11 cellular contexts compared by ENCODE assay signal in the genomic region with DNA sequence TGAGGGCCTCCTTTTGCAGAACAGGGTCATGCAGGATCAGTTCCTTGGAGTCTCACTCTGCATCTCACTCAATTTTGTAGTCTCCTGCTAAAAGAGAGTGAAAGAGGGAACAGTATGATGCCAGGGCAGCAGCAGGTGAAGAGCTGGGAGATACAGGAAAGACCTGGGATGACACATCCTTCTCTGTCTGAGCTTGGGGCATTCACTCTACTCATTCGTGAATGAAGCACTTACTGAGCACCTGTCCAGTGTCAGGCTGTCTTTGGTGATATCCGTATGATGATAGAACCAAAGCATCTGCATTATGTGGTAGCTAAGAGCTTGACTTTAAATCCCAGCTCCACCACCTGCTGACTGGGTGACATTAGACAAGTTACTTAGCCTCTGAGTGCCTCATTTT. TPM values are rescaled to one million over a fixed set of nuclear protein-coding genes. Genes with fewer than 3 reads are reported as not detected.
DNase-seq lines count a peak whose midpoint lies in the region; ATAC-seq and TF ChIP-seq lines count a peak whose summit lies in the region.
"Had no signal": no experiment of that assay in that cellular context is flagged by ENCODE, and none has a peak within 500 bp of the region (broad histone marks: within the 10 kb centered on the region; RNA-seq: fewer than 3 reads in every experiment).

No MANE protein-coding gene starts in this region.

- ATAC-seq in naive B cell (ENCODE audit: low read depth in 2 of 2), result no peak
- ATAC-seq: Right ventricle myocardium inferior had no signal

- peaks cover 99% of the 10 kb centered on the region for H3K79me2 ChIP-seq in DOHH2 (ENCODE audit: control insufficient read depth, low read length)
- H3K79me2 ChIP-seq in osteoblast (ENCODE audit: insufficient read depth, low read length), result peaks cover 68% of the 10 kb centered on the region

- H3K27ac Mint-ChIP-seq in activated T-helper 2 cell treated with anti-CD3 and anti-CD28 coated beads, Interferon-gamma antibody, Interleukin-2, Interleukin-4, amounts not matched to agents 10 μg/mL and 5 μg/mL and 100 μg/mL, durations not matched to agents 14 hours and 24 hours and 36 hours, result peak overlapping the region; percentile 55
- peak overlapping the region in 5 of 6 donors; percentile 51 to 77 (median 60) for H3K27ac Mint-ChIP-seq in naive B cell

- H3F3A ChIP-seq in DOHH2 (ENCODE audit: control insufficient read depth, insufficient read depth), result peaks cover 11% of the 10 kb centered on the region; the same call in 1 of the 2 replicates

- H3K4me2 ChIP-seq in BLaER1, result peak overlapping the region; percentile 48; the same call in 1 of the 2 replicates
- peak overlapping the region; percentile 58 for H3K4me2 ChIP-seq in DOHH2 (ENCODE audit: low read length)
- no peak overlapping the region for H3K4me2 ChIP-seq in osteoblast (ENCODE audit: insufficient read depth, low read length)

- H3K4me1 ChIP-seq in BLaER1, result peaks cover 60% of the 10 kb centered on the region
- H3K4me1 ChIP-seq in DOHH2 (ENCODE audit: control insufficient read depth, low read length), result peaks cover 75% of the 10 kb centered on the region
- H3K4me1 ChIP-seq in osteoblast (ENCODE audit: insufficient read depth, low read length), result peaks cover 6% of the 10 kb centered on the region
- peaks cover 61 to 72% (median 68%) of the 10 kb centered on the region in 4 donors for H3K4me1 ChIP-seq in stomach

- 59 to 74% (median 70%) methylated on average over 2 of the region's 2 CpGs for WGBS in stomach, 5 donors

- intact Hi-C loops in activated T-helper 2 cell treated with anti-CD3 and anti-CD28 coated beads, Interferon-gamma antibody, Interleukin-2, Interleukin-4, amounts not matched to agents 10 μg/mL and 5 μg/mL and 100 μg/mL, durations not matched to agents 14 hours and 24 hours and 36 hours (cut with micrococcal nuclease), result no loop called here
- intact Hi-C loops in stomach (cut with DNase I; ENCODE audit: low total_unique reads), result no loop called here

- H3K27ac ChIP-seq in BLaER1 (no peak overlapping the region), DOHH2 (ENCODE audit: low read depth, low read length) (peak overlapping the region; percentile 8; the same call in 1 of the 2 replicates), osteoblast (ENCODE audit: low read depth, low read length) (no peak overlapping the region), stomach (peak overlapping the region in 2 of 5 donors; percentile 76 to 84)

- TF ChIP-seq EP300 in stomach (IDR thresholded peaks at IDR 0.05), result no peak

- H3K36me3 Mint-ChIP-seq in activated T-helper 2 cell treated with anti-CD3 and anti-CD28 coated beads, Interferon-gamma antibody, Interleukin-2, Interleukin-4, amounts not matched to agents 10 μg/mL and 5 μg/mL and 100 μg/mL, durations not matched to agents 14 hours and 24 hours and 36 hours (ENCODE audit: low read depth), result peaks cover 63% of the 10 kb centered on the region
- no peaks in the 10 kb centered on the region for H3K36me3 Mint-ChIP-seq in naive B cell

- H4K20me1 ChIP-seq in BLaER1, result peaks cover 100% of the 10 kb centered on the region
- H4K20me1 ChIP-seq in DOHH2 (ENCODE audit: control insufficient read depth, insufficient read depth, low read depth, low read length), result peaks cover 44% of the 10 kb centered on the region
- peaks cover 45% of the 10 kb centered on the region for H4K20me1 ChIP-seq in osteoblast (ENCODE audit: insufficient read depth, low read length)

- no peaks in the 10 kb centered on the region for H3K27me3 Mint-ChIP-seq in activated T-helper 2 cell treated with anti-CD3 and anti-CD28 coated beads, Interferon-gamma antibody, Interleukin-2, Interleukin-4, amounts not matched to agents 10 μg/mL and 5 μg/mL and 100 μg/mL, durations not matched to agents 14 hours and 24 hours and 36 hours (ENCODE audit: low read depth)
- H3K27me3 Mint-ChIP-seq in naive B cell, result no peaks in the 10 kb centered on the region

- H3K4me1 Mint-ChIP-seq in activated T-helper 2 cell treated with anti-CD3 and anti-CD28 coated beads, Interferon-gamma antibody, Interleukin-2, Interleukin-4, amounts not matched to agents 10 μg/mL and 5 μg/mL and 100 μg/mL, durations not matched to agents 14 hours and 24 hours and 36 hours (ENCODE audit: low read depth), result peaks cover 46% of the 10 kb centered on the region
- H3K4me1 Mint-ChIP-seq in naive B cell, result peaks cover 37 to 83% (median 52%) of the 10 kb centered on the region in 3 donors

- no peaks in the 10 kb centered on the region for H3K9me3 Mint-ChIP-seq in activated T-helper 2 cell treated with anti-CD3 and anti-CD28 coated beads, Interferon-gamma antibody, Interleukin-2, Interleukin-4, amounts not matched to agents 10 μg/mL and 5 μg/mL and 100 μg/mL, durations not matched to agents 14 hours and 24 hours and 36 hours
- H3K9me3 Mint-ChIP-seq in naive B cell, result no peaks in the 10 kb centered on the region

- DNase-seq in activated T-helper 2 cell treated with anti-CD3 and anti-CD28 coated beads, Interferon-gamma antibody, Interleukin-2, Interleukin-4, amounts not matched to agents 10 μg/mL and 5 μg/mL and 100 μg/mL, durations not matched to agents 14 hours and 24 hours and 36 hours (ENCODE audit: low spot score), result no peak
- DNase-seq in naive B cell, result no peak
- DNase-seq in osteoblast (ENCODE audit: insufficient read length, low spot score, missing footprints), result no peak
- no peak for DNase-seq in amygdala (lab: John Stamatoyannopoulos, UW)
- no peak for DNase-seq in Ammon's horn (ENCODE audit: low spot score)
- DNase-seq in stomach, result no peak
- DNase-seq: mesendoderm, NCI-H446 treated with DMSO at 0.1 percent for 48 hours had no signal

- TF ChIP-seq POLR2A in stomach (IDR thresholded peaks at IDR 0.05), result no peak

- H3K4me3 ChIP-seq in BLaER1, result no peak overlapping the region
- H3K4me3 ChIP-seq in DOHH2 (ENCODE audit: low read length), result no peak overlapping the region
- H3K4me3 ChIP-seq in osteoblast (ENCODE audit: insufficient read depth, low read length), result no peak overlapping the region
- H3K4me3 ChIP-seq in stomach, result no peak overlapping the region

- H2AFZ ChIP-seq in osteoblast (ENCODE audit: low read length), result no peak overlapping the region

- TF ChIP-seq CTCF in DOHH2 (IDR thresholded peaks at IDR 0.05; ENCODE audit: low read depth, low read length, poor library complexity, severe bottlenecking) (no peak), osteoblast (IDR thresholded peaks at IDR 0.05; ENCODE audit: extremely low read depth, low read depth, low read length) (no peak), stomach (IDR thresholded peaks at IDR 0.05) (no peak)

- H3K36me3 ChIP-seq in BLaER1 (peaks cover 81% of the 10 kb centered on the region), DOHH2 (ENCODE audit: control insufficient read depth, low read length) (peaks cover 79% of the 10 kb centered on the region), osteoblast (ENCODE audit: insufficient read depth, low read length) (no peaks in the 10 kb centered on the region), stomach (peaks cover 0 to 5% (median 2%) of the 10 kb centered on the region in 4 donors)

- H3K4me3 Mint-ChIP-seq in activated T-helper 2 cell treated with anti-CD3 and anti-CD28 coated beads, Interferon-gamma antibody, Interleukin-2, Interleukin-4, amounts not matched to agents 10 μg/mL and 5 μg/mL and 100 μg/mL, durations not matched to agents 14 hours and 24 hours and 36 hours (ENCODE audit: low read depth), result no peak overlapping the region
- peak overlapping the region in 1 of 8 donors; percentile 13 for H3K4me3 Mint-ChIP-seq in naive B cell

- no peaks in the 10 kb centered on the region for H3K9me3 ChIP-seq in BLaER1
- no peaks in the 10 kb centered on the region for H3K9me3 ChIP-seq in DOHH2 (ENCODE audit: control insufficient read depth, insufficient read depth, low read length)
- no peaks in the 10 kb centered on the region for H3K9me3 ChIP-seq in osteoblast (ENCODE audit: low read depth, low read length)
- H3K9me3 ChIP-seq in stomach, result no peaks in the 10 kb centered on the region

- H3K27me3 ChIP-seq in BLaER1 (no peaks in the 10 kb centered on the region), DOHH2 (ENCODE audit: control insufficient read depth, low read length) (no peaks in the 10 kb centered on the region), osteoblast (ENCODE audit: insufficient read depth, low read length) (no peaks in the 10 kb centered on the region), stomach (no peaks in the 10 kb centered on the region)

- H3K9me2 ChIP-seq in DOHH2 (replicated peaks; ENCODE audit: control insufficient read depth, low read length), result no peaks in the 10 kb centered on the region

- H3K9ac ChIP-seq in BLaER1, result no peak overlapping the region

RNA-seq across cellular contexts. Expression of a gene that starts 14.4 kb away (rescaled TPM):
- total RNA-seq in activated T-helper 2 cell treated with anti-CD3 and anti-CD28 coated beads, Interferon-gamma antibody, Interleukin-2, Interleukin-4, amounts not matched to agents 10 μg/mL and 5 μg/mL and 100 μg/mL, durations not matched to agents 14 hours and 24 hours and 36 hours, result 191 and 202 TPM in 2 replicates
- 10 to 100 TPM; 30.1 to 52.8 (median 40.7) TPM for polyA plus RNA-seq in naive B cell (ENCODE audit: low read depth in 6 of 6)
- 71.6 and 80.3 TPM in 2 replicates for total RNA-seq in osteoblast
- total RNA-seq in stomach, result 100 to 1,000 TPM in 1 of 5 donors, 10 to 100 TPM in 4; 41.3 to 159 (median 91.7) TPM
- 10 to 100 TPM; 12.2 to 48.7 (median 29.8) TPM for polyA plus RNA-seq in stomach

RNA-seq across cellular contexts. Expression of a gene that starts 46.8 kb away (rescaled TPM):
- 17.4 and 19.6 TPM in 2 replicates for total RNA-seq in activated T-helper 2 cell treated with anti-CD3 and anti-CD28 coated beads, Interferon-gamma antibody, Interleukin-2, Interleukin-4, amounts not matched to agents 10 μg/mL and 5 μg/mL and 100 μg/mL, durations not matched to agents 14 hours and 24 hours and 36 hours
- polyA plus RNA-seq in naive B cell (ENCODE audit: low read depth in 6 of 6), result 1 to 10 TPM; 2.1 to 7.6 (median 3.6) TPM
- total RNA-seq in osteoblast, result 8.3 and 11.8 TPM in 2 replicates
- total RNA-seq in stomach, result 10 to 100 TPM in 2 of 5 donors, 1 to 10 TPM in 2, not detected in 1; 4.9 to 16.5 (median 12.1) TPM
- polyA plus RNA-seq in stomach, result 1 to 10 TPM in 2 of 3 donors, not detected in 1; 1.6 to 2.5 TPM
